ENCODE assay signal across 8 cellular contexts in genomic region chr19:11598103-11598483, GRCh38. TPM values are rescaled to one million over a fixed set of nuclear protein-coding genes. Genes with fewer than 3 reads are reported as not detected.
A peak's percentile ranks its signal among the peaks of the same experiment; 100 is the strongest.
DNase-seq lines count a peak whose midpoint lies in the region; ATAC-seq, FAIRE-seq and TF ChIP-seq lines count a peak whose summit lies in the region.

No MANE protein-coding gene starts in this region.

- no peak overlapping the region for H2AFZ ChIP-seq in HepG2 (ENCODE audit: low read length)

- H3K4me2 ChIP-seq in HepG2 (ENCODE audit: low read depth, low read length) = peak overlapping the region; percentile 74

- no peaks in the 10 kb centered on the region for H3K9me3 ChIP-seq in adrenal gland (replicated peaks in 1 of 3)
- no peaks in the 10 kb centered on the region for H3K9me3 ChIP-seq in HepG2 (ENCODE audit: low read length)
- H3K9me3 ChIP-seq in thoracic aorta = no peaks in the 10 kb centered on the region

- TF ChIP-seq POLR2A in adrenal gland (IDR thresholded peaks at IDR 0.05) = no peak
- no peak for TF ChIP-seq POLR2A in HepG2 (IDR thresholded peaks at IDR 0.05; ENCODE audit: insufficient read depth in 1 of 2, low read depth in 2 of 2, low read length in 2 of 2)

- in situ Hi-C loops in HepG2 (cut with HindIII; ENCODE audit: extremely low pct_ligation_motif_present, low pct_unique_long_range_greater_than_20kb) = no loop called here

- POLR2A ChIA-PET in activated CD4-positive, alpha-beta T cell treated with anti-CD3 and anti-CD28 coated beads, Interleukin-2, amount 10 ng/mL, durations not matched to agents 7 days and 5 days (lab: Charles Lee) = no interaction called here
- POLR2A ChIA-PET in HepG2 (lab: Yijun Ruan, JAX) = interaction anchor here (0.8 to 1.2 kb wide), 9 partner anchors 9 to 223 kb away, joined by 3 to 9 read pairs (median 3); partner anchors contain the start of genes ELOF1, EPOR and SWSAP1

- H4K20me1 ChIP-seq in HepG2 (ENCODE audit: insufficient read depth, low read length) = no peaks in the 10 kb centered on the region

- peaks cover 22% of the 10 kb centered on the region for H3K4me1 Mint-ChIP-seq in activated CD4-positive, alpha-beta T cell treated with anti-CD3 and anti-CD28 coated beads, Interleukin-2, amount 10 ng/mL, durations not matched to agents 7 days and 5 days

- H3K4me3 Mint-ChIP-seq in activated CD4-positive, alpha-beta T cell treated with anti-CD3 and anti-CD28 coated beads, Interleukin-2, amount 10 ng/mL, durations not matched to agents 7 days and 5 days = peak overlapping the region; percentile 91

- BruUV-seq in HepG2 (replicated peaks; lab: Mats Ljungman, UMichigan) = TSS peak; percentile 73

- TF ChIP-seq RAD21 in HepG2 (CRISPR knock-in tag; IDR thresholded peaks at IDR 0.05) = no peak

- no peak for ATAC-seq in HepG2
- ATAC-seq in thoracic aorta (ENCODE audit: insufficient number of reproducible peaks, low FRiP score, low read depth) = no peak
- ATAC-seq in HG03521 (IDR thresholded peaks at IDR 0.05; ENCODE audit: unreplicated experiment) = no peak
- ATAC-seq in HG03175 (IDR thresholded peaks at IDR 0.05; ENCODE audit: unreplicated experiment) = no peak

- H3K27ac ChIP-seq in adrenal gland = peak overlapping the region in 4 of 5 donors; percentile 72 to 96 (median 89)
- peak overlapping the region; percentile 85 for H3K27ac ChIP-seq in HepG2 (ENCODE audit: extremely low read length, insufficient read depth, low read length)
- no peak overlapping the region for H3K27ac ChIP-seq in thoracic aorta

- H3K4me3 ChIP-seq in adrenal gland (peak overlapping the region in 2 of 4 donors; percentile 94 to 100), HepG2 (replicated peaks in 1 of 3; ENCODE audit: insufficient read depth in 1 of 3, low read depth in 2 of 3, low read length in 3 of 3) (peak overlapping the region; percentile 86 to 89 (median 86)), thoracic aorta (peak overlapping the region; percentile 93)

- peak overlapping the region; percentile 92 for H3K9ac ChIP-seq in HepG2 (ENCODE audit: insufficient read depth, low read depth, low read length)

- peak overlapping the region; percentile 92 for H3K27ac Mint-ChIP-seq in activated CD4-positive, alpha-beta T cell treated with anti-CD3 and anti-CD28 coated beads, Interleukin-2, amount 10 ng/mL, durations not matched to agents 7 days and 5 days

- H3K9me3 Mint-ChIP-seq in activated CD4-positive, alpha-beta T cell treated with anti-CD3 and anti-CD28 coated beads, Interleukin-2, amount 10 ng/mL, durations not matched to agents 7 days and 5 days = peaks cover 10% of the 10 kb centered on the region

- H3K79me2 ChIP-seq in HepG2 (ENCODE audit: insufficient read depth, low read length) = peaks cover 38% of the 10 kb centered on the region

- WGBS in adrenal gland, 4 donors = 70 to 73% (median 72%) methylated on average over 10 of the region's 10 CpGs
- 48% methylated on average over 10 of the region's 10 CpGs for WGBS in HepG2 (ENCODE audit: low lambda C conversion rate)

- TF ChIP-seq CTCF in adrenal gland (IDR thresholded peaks at IDR 0.05) (no peak), HepG2 (CRISPR knock-in tag; IDR thresholded peaks at IDR 0.05) (no peak), thoracic aorta (IDR thresholded peaks at IDR 0.05) (no peak)

- peaks cover 7 to 13% of the 10 kb centered on the region in 2 donors for H3K4me1 ChIP-seq in adrenal gland (replicated peaks in 1 of 2)
- peaks cover 52% of the 10 kb centered on the region for H3K4me1 ChIP-seq in HepG2 (ENCODE audit: insufficient read depth, low read length)
- H3K4me1 ChIP-seq in thoracic aorta (ENCODE audit: control insufficient read depth in 1 of 2, low read depth in 2 of 2) = peaks cover 7 to 16% of the 10 kb centered on the region in 2 donors

- CTCF ChIA-PET in activated CD4-positive, alpha-beta T cell treated with anti-CD3 and anti-CD28 coated beads, Interleukin-2, amount 10 ng/mL, durations not matched to agents 7 days and 5 days (lab: Charles Lee) = interaction anchor here (2.2 kb wide), 1 partner anchor 15 kb away, joined by 7 read pairs; no protein-coding TSS in a partner anchor
- CTCF ChIA-PET in HepG2 (lab: Yijun Ruan, JAX; ENCODE audit: low intra/inter-chr PET ratio, low total read pairs) = no interaction called here

- FAIRE-seq in HepG2 (lab: Jason Lieb, UNC) = peak; percentile 8

- H3K27me3 Mint-ChIP-seq in activated CD4-positive, alpha-beta T cell treated with anti-CD3 and anti-CD28 coated beads, Interleukin-2, amount 10 ng/mL, durations not matched to agents 7 days and 5 days = no peaks in the 10 kb centered on the region

- peaks cover 18% of the 10 kb centered on the region for H3K36me3 Mint-ChIP-seq in activated CD4-positive, alpha-beta T cell treated with anti-CD3 and anti-CD28 coated beads, Interleukin-2, amount 10 ng/mL, durations not matched to agents 7 days and 5 days (ENCODE audit: low read depth)

- H3K36me3 ChIP-seq in adrenal gland (replicated peaks in 1 of 2) (no peaks in the 10 kb centered on the region), HepG2 (replicated peaks in 1 of 2; ENCODE audit: control insufficient read depth in 1 of 2, insufficient read depth in 2 of 2, low read length in 2 of 2) (no peaks in the 10 kb centered on the region), thoracic aorta (no peaks in the 10 kb centered on the region)

- no peaks in the 10 kb centered on the region for H3K27me3 ChIP-seq in adrenal gland
- no peaks in the 10 kb centered on the region for H3K27me3 ChIP-seq in HepG2 (ENCODE audit: control insufficient read depth in 1 of 2, insufficient read depth in 2 of 2, low read length in 2 of 2)
- no peaks in the 10 kb centered on the region for H3K27me3 ChIP-seq in thoracic aorta (replicated peaks; ENCODE audit: insufficient read depth)

- intact Hi-C loops in adrenal gland (cut with DNase I) (no loop called here), HepG2 (cut with micrococcal nuclease; ENCODE audit: unreplicated experiment) (no loop called here)

- DNase-seq in activated CD4-positive, alpha-beta T cell treated with anti-CD3 and anti-CD28 coated beads, Interleukin-2, amount 10 ng/mL, durations not matched to agents 7 days and 5 days = no peak
- DNase-seq in activated CD4-positive, alpha-beta T cell treated with anti-CD3 and anti-CD28 coated beads for 4 hours = no peak
- DNase-seq in adrenal gland = no peak
- no peak for DNase-seq in HepG2 (ENCODE audit: low spot score)
- no peak for DNase-seq in thoracic aorta (ENCODE audit: low spot score)
- DNase-seq in HuH-7 (ENCODE audit: low spot score) = no peak

- TF ChIP-seq EP300 in HepG2 (IDR thresholded peaks at IDR 0.05; ENCODE audit: low read depth in 2 of 2, low read length in 2 of 2) (no peak), HepG2 (CRISPR knock-in tag; IDR thresholded peaks at IDR 0.05; ENCODE audit: borderline replicate concordance) (no peak)

RNA-seq across cellular contexts. Expression of gene ZNF627, which starts 0.8 kb away (rescaled TPM):
- total RNA-seq in activated CD4-positive, alpha-beta T cell treated with anti-CD3 and anti-CD28 coated beads, Interleukin-2, amount 10 ng/mL, durations not matched to agents 7 days and 5 days = 1 to 10 TPM; 4.6 to 4.7 TPM
- 10 to 100 TPM in 4 of 8 donors, 1 to 10 TPM in 4; 6.3 to 11.8 (median 10.3) TPM for total RNA-seq in adrenal gland
- 10 to 100 TPM in 1 of 3 donors, 1 to 10 TPM in 2; 3.8 to 12.0 (median 3.9) TPM for polyA plus RNA-seq in adrenal gland
- 12.7 and 14.2 TPM in 2 replicates for total RNA-seq in HepG2 (2016; rRNA removed; fragmentation: Illumina TruSeq; extraction: Trizol)
- 3.0 and 3.1 TPM in 2 replicates for total RNA-seq in HepG2 (2016; cell fraction: cytosol; rRNA removed; fragmentation: Illumina TruSeq; extraction: Trizol; ENCODE audit: low read depth)
- total RNA-seq in HepG2 (2016; cell fraction: insoluble cytoplasmic fraction; rRNA removed; fragmentation: Illumina TruSeq; extraction: Trizol) = 13.5 and 18.6 TPM in 2 replicates
- total RNA-seq in HepG2 (2016; cell fraction: membrane; rRNA removed; fragmentation: Illumina TruSeq; extraction: Trizol) = 9.4 and 10.1 TPM in 2 replicates
- total RNA-seq in HepG2 (2016; cell fraction: nucleus; rRNA removed; fragmentation: Illumina TruSeq; extraction: Trizol) = 8.8 and 9.3 TPM in 2 replicates
- polyA plus RNA-seq in HepG2 (2011; rRNA removed) = 4.2 and 4.5 TPM in 2 replicates
- polyA plus RNA-seq in HepG2 (2011; cell fraction: cytosol; rRNA removed) = 2.2 and 4.3 TPM in 2 replicates
- polyA plus RNA-seq in HepG2 (2011; cell fraction: nucleus; rRNA removed) = 2.8 and 3.3 TPM in 2 replicates
- polyA plus RNA-seq in HepG2 (2012) = 6.0 and 6.4 TPM in 2 replicates
- 1.1 and 1.4 TPM in 2 replicates for polyA plus RNA-seq in HepG2 (2016; cell fraction: cytosol; fragmentation: Illumina TruSeq; extraction: Trizol; ENCODE audit: low read depth)
- polyA plus RNA-seq in HepG2 (2016; cell fraction: insoluble cytoplasmic fraction; fragmentation: Illumina TruSeq; extraction: Trizol; ENCODE audit: low read depth) = 7.3 and 8.2 TPM in 2 replicates
- 3.4 TPM in 2 replicates for polyA plus RNA-seq in HepG2 (2016; cell fraction: membrane; fragmentation: Illumina TruSeq; extraction: Trizol; ENCODE audit: low read depth)
- polyA plus RNA-seq in HepG2 (2016; cell fraction: nucleus; fragmentation: Illumina TruSeq; extraction: Trizol; ENCODE audit: insufficient read depth, low read depth) = 6.6 and 8.4 TPM in 2 replicates
- polyA minus RNA-seq in HepG2 (2011; rRNA and poly(A)+ RNA removed; ENCODE audit: low replicate concordance) = 4.3 and 4.4 TPM in 2 replicates
- polyA minus RNA-seq in HepG2 (2011; cell fraction: cytosol; rRNA and poly(A)+ RNA removed) = 6.4 and 8.8 TPM in 2 replicates
- 10.3 TPM in 2 replicates for polyA minus RNA-seq in HepG2 (2011; cell fraction: nucleus; rRNA and poly(A)+ RNA removed)
- total RNA-seq in thoracic aorta = 10 to 100 TPM in 1 of 2 donors, 1 to 10 TPM in 1; 5.6 to 13.1 TPM

RNA-seq across cellular contexts. Expression of gene ACP5, which starts 20.6 kb away (rescaled TPM):
- 10 to 100 TPM; 27.5 to 33.9 TPM for total RNA-seq in activated CD4-positive, alpha-beta T cell treated with anti-CD3 and anti-CD28 coated beads, Interleukin-2, amount 10 ng/mL, durations not matched to agents 7 days and 5 days
- total RNA-seq in adrenal gland (10 to 100 TPM in 5 of 8 donors, 1 to 10 TPM in 3; 4.2 to 28.8 (median 14.8) TPM), HepG2 (2016; rRNA removed; fragmentation: Illumina TruSeq; extraction: Trizol) (0.94 and 1.3 TPM in 2 replicates), thoracic aorta (10 to 100 TPM in 1 of 2 donors, 1 to 10 TPM in 1; 1.6 to 14.6 TPM)
- polyA plus RNA-seq in adrenal gland (100 to 1,000 TPM in 1 of 3 donors, 1 to 10 TPM in 2; 6.5 to 152 (median 9.0) TPM), HepG2 (2011; rRNA removed) (5.1 and 6.7 TPM in 2 replicates)
- total RNA-seq in HepG2 (2016; cell fraction: cytosol; rRNA removed; fragmentation: Illumina TruSeq; extraction: Trizol; ENCODE audit: low read depth) = 0.26 and 0.30 TPM in 2 replicates
- total RNA-seq in HepG2 (2016; cell fraction: insoluble cytoplasmic fraction; rRNA removed; fragmentation: Illumina TruSeq; extraction: Trizol) = 0.77 and 1.9 TPM in 2 replicates
- total RNA-seq in HepG2 (2016; cell fraction: membrane; rRNA removed; fragmentation: Illumina TruSeq; extraction: Trizol) = 0.52 and 0.71 TPM in 2 replicates
- 1.2 and 1.8 TPM in 2 replicates for total RNA-seq in HepG2 (2016; cell fraction: nucleus; rRNA removed; fragmentation: Illumina TruSeq; extraction: Trizol)
- 4.6 and 8.5 TPM in 2 replicates for polyA plus RNA-seq in HepG2 (2011; cell fraction: cytosol; rRNA removed)
- 2.8 and 3.6 TPM in 2 replicates for polyA plus RNA-seq in HepG2 (2011; cell fraction: nucleus; rRNA removed)
- 0.67 and 1.0 TPM in 2 replicates for polyA plus RNA-seq in HepG2 (2012)
- polyA plus RNA-seq in HepG2 (2016; cell fraction: cytosol; fragmentation: Illumina TruSeq; extraction: Trizol; ENCODE audit: low read depth) = 0.28 and 0.40 TPM in 2 replicates
- polyA plus RNA-seq in HepG2 (2016; cell fraction: insoluble cytoplasmic fraction; fragmentation: Illumina TruSeq; extraction: Trizol; ENCODE audit: low read depth) = 0.80 and 0.88 TPM in 2 replicates
- polyA plus RNA-seq in HepG2 (2016; cell fraction: membrane; fragmentation: Illumina TruSeq; extraction: Trizol; ENCODE audit: low read depth) = 0.98 and 1.1 TPM in 2 replicates
- 2.2 and 5.0 TPM in 2 replicates for polyA plus RNA-seq in HepG2 (2016; cell fraction: nucleus; fragmentation: Illumina TruSeq; extraction: Trizol; ENCODE audit: insufficient read depth, low read depth)
- 6.2 TPM in 1 of 2 replicates, not detected in the other for polyA minus RNA-seq in HepG2 (2011; rRNA and poly(A)+ RNA removed; ENCODE audit: low replicate concordance)
- 2.7 and 3.1 TPM in 2 replicates for polyA minus RNA-seq in HepG2 (2011; cell fraction: cytosol; rRNA and poly(A)+ RNA removed)
- 0.37 and 0.90 TPM in 2 replicates for polyA minus RNA-seq in HepG2 (2011; cell fraction: nucleus; rRNA and poly(A)+ RNA removed)

RNA-seq across cellular contexts. Expression of gene ELOF1, which starts 39.1 kb away (rescaled TPM):
- total RNA-seq in activated CD4-positive, alpha-beta T cell treated with anti-CD3 and anti-CD28 coated beads, Interleukin-2, amount 10 ng/mL, durations not matched to agents 7 days and 5 days = 10 to 100 TPM; 52.2 to 53.9 TPM
- total RNA-seq in adrenal gland = 10 to 100 TPM; 24.4 to 67.6 (median 51.3) TPM
- polyA plus RNA-seq in adrenal gland = 100 to 1,000 TPM in 2 of 3 donors, 10 to 100 TPM in 1; 60.7 to 127 (median 119) TPM
- 43.2 and 47.2 TPM in 2 replicates for total RNA-seq in HepG2 (2016; rRNA removed; fragmentation: Illumina TruSeq; extraction: Trizol)
- total RNA-seq in HepG2 (2016; cell fraction: cytosol; rRNA removed; fragmentation: Illumina TruSeq; extraction: Trizol; ENCODE audit: low read depth) = 22.1 and 24.0 TPM in 2 replicates
- total RNA-seq in HepG2 (2016; cell fraction: insoluble cytoplasmic fraction; rRNA removed; fragmentation: Illumina TruSeq; extraction: Trizol) = 43.9 and 45.2 TPM in 2 replicates
- 43.6 and 46.0 TPM in 2 replicates for total RNA-seq in HepG2 (2016; cell fraction: membrane; rRNA removed; fragmentation: Illumina TruSeq; extraction: Trizol)
- 13.8 and 15.5 TPM in 2 replicates for total RNA-seq in HepG2 (2016; cell fraction: nucleus; rRNA removed; fragmentation: Illumina TruSeq; extraction: Trizol)
- polyA plus RNA-seq in HepG2 (2011; rRNA removed) = 14.5 TPM in 2 replicates
- polyA plus RNA-seq in HepG2 (2011; cell fraction: cytosol; rRNA removed) = 18.3 and 25.5 TPM in 2 replicates
- polyA plus RNA-seq in HepG2 (2011; cell fraction: nucleus; rRNA removed) = 37.4 and 37.6 TPM in 2 replicates
- 24.5 and 41.2 TPM in 2 replicates for polyA plus RNA-seq in HepG2 (2012)
- 29.9 and 33.8 TPM in 2 replicates for polyA plus RNA-seq in HepG2 (2016; cell fraction: cytosol; fragmentation: Illumina TruSeq; extraction: Trizol; ENCODE audit: low read depth)
- polyA plus RNA-seq in HepG2 (2016; cell fraction: insoluble cytoplasmic fraction; fragmentation: Illumina TruSeq; extraction: Trizol; ENCODE audit: low read depth) = 75.7 and 79.7 TPM in 2 replicates
- 64.0 and 65.9 TPM in 2 replicates for polyA plus RNA-seq in HepG2 (2016; cell fraction: membrane; fragmentation: Illumina TruSeq; extraction: Trizol; ENCODE audit: low read depth)
- 40.0 and 46.3 TPM in 2 replicates for polyA plus RNA-seq in HepG2 (2016; cell fraction: nucleus; fragmentation: Illumina TruSeq; extraction: Trizol; ENCODE audit: insufficient read depth, low read depth)
- 15.4 and 55.8 TPM in 2 replicates for polyA minus RNA-seq in HepG2 (2011; rRNA and poly(A)+ RNA removed; ENCODE audit: low replicate concordance)
- polyA minus RNA-seq in HepG2 (2011; cell fraction: cytosol; rRNA and poly(A)+ RNA removed) = 7.6 and 7.7 TPM in 2 replicates
- 9.4 and 10.4 TPM in 2 replicates for polyA minus RNA-seq in HepG2 (2011; cell fraction: nucleus; rRNA and poly(A)+ RNA removed)
- 10 to 100 TPM; 24.3 to 36.6 TPM for total RNA-seq in thoracic aorta

RNA-seq across cellular contexts. Expression of gene CNN1, which starts 59.4 kb away (rescaled TPM):
- not detected for total RNA-seq in activated CD4-positive, alpha-beta T cell treated with anti-CD3 and anti-CD28 coated beads, Interleukin-2, amount 10 ng/mL, durations not matched to agents 7 days and 5 days
- 10 to 100 TPM in 3 of 8 donors, 1 to 10 TPM in 5; 1.9 to 20.5 (median 8.3) TPM for total RNA-seq in adrenal gland
- 10 to 100 TPM; 15.5 to 76.5 (median 40.9) TPM for polyA plus RNA-seq in adrenal gland
- 0.55 and 1.1 TPM in 2 replicates for total RNA-seq in HepG2 (2016; rRNA removed; fragmentation: Illumina TruSeq; extraction: Trizol)
- total RNA-seq in HepG2 (2016; cell fraction: cytosol; rRNA removed; fragmentation: Illumina TruSeq; extraction: Trizol; ENCODE audit: low read depth) = 1.2 and 1.6 TPM in 2 replicates
- 0.58 and 0.74 TPM in 2 replicates for total RNA-seq in HepG2 (2016; cell fraction: insoluble cytoplasmic fraction; rRNA removed; fragmentation: Illumina TruSeq; extraction: Trizol)
- total RNA-seq in HepG2 (2016; cell fraction: membrane; rRNA removed; fragmentation: Illumina TruSeq; extraction: Trizol) = 0.99 and 1.0 TPM in 2 replicates
- total RNA-seq in HepG2 (2016; cell fraction: nucleus; rRNA removed; fragmentation: Illumina TruSeq; extraction: Trizol) = 0.43 TPM in 1 of 2 replicates, not detected in the other
- 0.39 and 0.70 TPM in 2 replicates for polyA plus RNA-seq in HepG2 (2011; rRNA removed)
- 0.28 and 0.50 TPM in 2 replicates for polyA plus RNA-seq in HepG2 (2011; cell fraction: cytosol; rRNA removed)
- polyA plus RNA-seq in HepG2 (2011; cell fraction: nucleus; rRNA removed) = 0.33 and 0.40 TPM in 2 replicates
- polyA plus RNA-seq in HepG2 (2012) = 0.40 and 0.45 TPM in 2 replicates
- polyA plus RNA-seq in HepG2 (2016; cell fraction: cytosol; fragmentation: Illumina TruSeq; extraction: Trizol; ENCODE audit: low read depth) = 1.5 TPM in 2 replicates
- 1.2 TPM in 2 replicates for polyA plus RNA-seq in HepG2 (2016; cell fraction: insoluble cytoplasmic fraction; fragmentation: Illumina TruSeq; extraction: Trizol; ENCODE audit: low read depth)
- polyA plus RNA-seq in HepG2 (2016; cell fraction: membrane; fragmentation: Illumina TruSeq; extraction: Trizol; ENCODE audit: low read depth) = 1.2 and 1.4 TPM in 2 replicates
- polyA plus RNA-seq in HepG2 (2016; cell fraction: nucleus; fragmentation: Illumina TruSeq; extraction: Trizol; ENCODE audit: insufficient read depth, low read depth) = 0.37 and 0.87 TPM in 2 replicates
- polyA minus RNA-seq in HepG2 (2011; rRNA and poly(A)+ RNA removed; ENCODE audit: low replicate concordance) = 1.6 TPM in 1 of 2 replicates, not detected in the other
- polyA minus RNA-seq in HepG2 (2011; cell fraction: cytosol; rRNA and poly(A)+ RNA removed) = not detected in 2 replicates
- polyA minus RNA-seq in HepG2 (2011; cell fraction: nucleus; rRNA and poly(A)+ RNA removed) = not detected in 2 replicates
- 1,000 to 10,000 TPM in 1 of 2 donors, 100 to 1,000 TPM in 1; 703 to 1,224 TPM for total RNA-seq in thoracic aorta

Comparison
In these comparisons a context has a peak if more than half of its experiments do, and no peak if none do; other contexts are left out.
1. H3K27ac ChIP-seq: peak in adrenal gland (4 of 5) and HepG2 (single experiment); none in thoracic aorta (0 of 2).